In genomic region chr20:63093966-63094766, GRCh38 we compare ENCODE assay signal across 15 cellular contexts.
DNase-seq lines count a peak whose midpoint lies in the region; ATAC-seq and TF ChIP-seq lines count a peak whose summit lies in the region.
"Had no signal": no experiment of that assay in that cellular context is flagged by ENCODE, and none has a peak within 500 bp of the region (broad histone marks: within the 10 kb centered on the region; RNA-seq: fewer than 3 reads in every experiment).

No MANE protein-coding gene starts in this region.

- H3K27ac Mint-ChIP-seq in natural killer cell treated with Interleukin-12 subunit alpha and Interleukin-12 subunit beta and Interleukin-15 and Interleukin-18, amount 100 ng/mL, for 72 hours: no peak overlapping the region
- H3K27ac Mint-ChIP-seq in natural killer cell (no peak overlapping the region), chondrocyte (ENCODE audit: unreplicated experiment) (no peak overlapping the region)
- no peak overlapping the region for H3K27ac Mint-ChIP-seq in activated CD8-positive, alpha-beta T cell treated with anti-CD3 and anti-CD28 coated beads for 36 hours
- H3K27ac Mint-ChIP-seq: activated T-helper 1 cell treated with anti-CD3 and anti-CD28 coated beads, Interleukin-12 subunit alpha, Interleukin-12 subunit beta, Interleukin-2, Interleukin-4 antibody, amounts not matched to agents 30 ng/mL and 10 ng/mL and 1 ng/mL, durations not matched to agents 14 hours and 24 hours and 36 hours; B cell; T-helper 2 cell treated with Interferon-gamma antibody and Interleukin-4, amounts not matched to agents 5 μg/mL and 100 μg/mL, for 36 hours had no signal

- H3K4me3 Mint-ChIP-seq in natural killer cell treated with Interleukin-12 subunit alpha and Interleukin-12 subunit beta and Interleukin-15 and Interleukin-18, amount 100 ng/mL, for 72 hours: no peak overlapping the region
- H3K4me3 Mint-ChIP-seq in natural killer cell (no peak overlapping the region), chondrocyte (ENCODE audit: unreplicated experiment) (no peak overlapping the region)
- no peak overlapping the region for H3K4me3 Mint-ChIP-seq in activated CD8-positive, alpha-beta T cell treated with anti-CD3 and anti-CD28 coated beads for 36 hours
- H3K4me3 Mint-ChIP-seq: activated T-helper 1 cell treated with anti-CD3 and anti-CD28 coated beads, Interleukin-12 subunit alpha, Interleukin-12 subunit beta, Interleukin-2, Interleukin-4 antibody, amounts not matched to agents 30 ng/mL and 10 ng/mL and 1 ng/mL, durations not matched to agents 14 hours and 24 hours and 36 hours; B cell; T-helper 2 cell treated with Interferon-gamma antibody and Interleukin-4, amounts not matched to agents 5 μg/mL and 100 μg/mL, for 36 hours had no signal

- POLR2A ChIA-PET in activated CD8-positive, alpha-beta T cell treated with anti-CD3 and anti-CD28 coated beads for 36 hours (lab: Charles Lee): no interaction called here

- no peak for ATAC-seq in natural killer cell treated with Interleukin-12 subunit alpha and Interleukin-12 subunit beta and Interleukin-15 and Interleukin-18, amount 100 ng/mL, for 72 hours
- no peak for ATAC-seq in natural killer cell
- no peak for ATAC-seq in activated CD8-positive, alpha-beta T cell treated with anti-CD3 and anti-CD28 coated beads for 36 hours
- ATAC-seq: pancreas had no signal

- peak; percentile 54 for DNase-seq in natural killer cell treated with Interleukin-12 subunit alpha and Interleukin-12 subunit beta and Interleukin-15 and Interleukin-18, amount 100 ng/mL, for 72 hours (ENCODE audit: low spot score)
- DNase-seq in natural killer cell (no peak), chondrocyte (ENCODE audit: low spot score) (peak; percentile 77), mesenteric fat pad (ENCODE audit: low spot score) (peak; percentile 64), NCI-H2196 treated with DMSO at 0.1 percent for 48 hours (lab: John Stamatoyannopoulos, UW; ENCODE audit: unreplicated experiment) (no peak), amniotic stem cell (lab: John Stamatoyannopoulos, UW) (no peak)
- no peak for DNase-seq in activated CD8-positive, alpha-beta T cell treated with anti-CD3 and anti-CD28 coated beads for 36 hours
- DNase-seq: activated CD4-positive, alpha-beta T cell treated with anti-CD3 and anti-CD28 coated beads for 48 hours; kidney glomerular epithelial cell; NCI-H524 treated with DMSO at 0.1 percent for 48 hours; small intestine had no signal

- H3K4me1 Mint-ChIP-seq in natural killer cell treated with Interleukin-12 subunit alpha and Interleukin-12 subunit beta and Interleukin-15 and Interleukin-18, amount 100 ng/mL, for 72 hours (ENCODE audit: low read depth in 2 of 2): no peaks in the 10 kb centered on the region
- H3K4me1 Mint-ChIP-seq in natural killer cell (no peaks in the 10 kb centered on the region), chondrocyte (ENCODE audit: low read depth) (no peaks in the 10 kb centered on the region)
- peaks cover 3% of the 10 kb centered on the region for H3K4me1 Mint-ChIP-seq in activated CD8-positive, alpha-beta T cell treated with anti-CD3 and anti-CD28 coated beads for 36 hours (ENCODE audit: low read depth)
- H3K4me1 Mint-ChIP-seq: B cell had no signal

- H3K36me3 Mint-ChIP-seq in natural killer cell treated with Interleukin-12 subunit alpha and Interleukin-12 subunit beta and Interleukin-15 and Interleukin-18, amount 100 ng/mL, for 72 hours: no peaks in the 10 kb centered on the region
- no peaks in the 10 kb centered on the region for H3K36me3 Mint-ChIP-seq in natural killer cell
- no peaks in the 10 kb centered on the region for H3K36me3 Mint-ChIP-seq in chondrocyte (ENCODE audit: low read depth)
- no peaks in the 10 kb centered on the region for H3K36me3 Mint-ChIP-seq in activated CD8-positive, alpha-beta T cell treated with anti-CD3 and anti-CD28 coated beads for 36 hours (ENCODE audit: low read depth)

- H3K9me3 Mint-ChIP-seq in natural killer cell treated with Interleukin-12 subunit alpha and Interleukin-12 subunit beta and Interleukin-15 and Interleukin-18, amount 100 ng/mL, for 72 hours: no peaks in the 10 kb centered on the region
- H3K9me3 Mint-ChIP-seq in natural killer cell (no peaks in the 10 kb centered on the region), chondrocyte (ENCODE audit: low read depth) (no peaks in the 10 kb centered on the region)
- no peaks in the 10 kb centered on the region for H3K9me3 Mint-ChIP-seq in activated CD8-positive, alpha-beta T cell treated with anti-CD3 and anti-CD28 coated beads for 36 hours
- H3K9me3 Mint-ChIP-seq: activated T-helper 1 cell treated with anti-CD3 and anti-CD28 coated beads, Interleukin-12 subunit alpha, Interleukin-12 subunit beta, Interleukin-2, Interleukin-4 antibody, amounts not matched to agents 30 ng/mL and 10 ng/mL and 1 ng/mL, durations not matched to agents 14 hours and 24 hours and 36 hours; T-helper 2 cell treated with Interferon-gamma antibody and Interleukin-4, amounts not matched to agents 5 μg/mL and 100 μg/mL, for 36 hours had no signal

- H3K27me3 Mint-ChIP-seq in natural killer cell treated with Interleukin-12 subunit alpha and Interleukin-12 subunit beta and Interleukin-15 and Interleukin-18, amount 100 ng/mL, for 72 hours: peaks cover 0 to 3% of the 10 kb centered on the region in 2 donors
- H3K27me3 Mint-ChIP-seq in natural killer cell (ENCODE audit: low read depth in 2 of 2): peaks cover 0 to 9% of the 10 kb centered on the region in 2 donors
- peaks cover 36% of the 10 kb centered on the region for H3K27me3 Mint-ChIP-seq in chondrocyte (ENCODE audit: low read depth)
- peaks cover 7% of the 10 kb centered on the region for H3K27me3 Mint-ChIP-seq in activated CD8-positive, alpha-beta T cell treated with anti-CD3 and anti-CD28 coated beads for 36 hours

- CTCF ChIA-PET in activated CD8-positive, alpha-beta T cell treated with anti-CD3 and anti-CD28 coated beads for 36 hours (lab: Charles Lee): no interaction called here

- TF ChIP-seq CTCF in natural killer cell (IDR thresholded peaks at IDR 0.05) (no peak), chondrocyte (IDR thresholded peaks at IDR 0.05) (no peak)
- TF ChIP-seq CTCF in activated CD8-positive, alpha-beta T cell treated with anti-CD3 and anti-CD28 coated beads for 36 hours (IDR thresholded peaks at IDR 0.05): no peak

- intact Hi-C loops in natural killer cell (cut with micrococcal nuclease): no loop called here
- intact Hi-C loops in activated CD8-positive, alpha-beta T cell treated with anti-CD3 and anti-CD28 coated beads for 36 hours (cut with micrococcal nuclease): no loop called here

Comparison
In these comparisons a context has a peak if more than half of its experiments do, and no peak if none do; other contexts are left out.
1. DNase-seq: peak in natural killer cell treated with Interleukin-12 subunit alpha and Interleukin-12 subunit beta and Interleukin-15 and Interleukin-18, amount 100 ng/mL, for 72 hours (single experiment), chondrocyte (single experiment) and mesenteric fat pad (single experiment); none in natural killer cell (single experiment), activated CD8-positive, alpha-beta T cell treated with anti-CD3 and anti-CD28 coated beads for 36 hours (single experiment), NCI-H2196 treated with DMSO at 0.1 percent for 48 hours (single experiment) and amniotic stem cell (single experiment).